ENCODE assay signal across 9 cellular contexts in the genomic region with DNA sequence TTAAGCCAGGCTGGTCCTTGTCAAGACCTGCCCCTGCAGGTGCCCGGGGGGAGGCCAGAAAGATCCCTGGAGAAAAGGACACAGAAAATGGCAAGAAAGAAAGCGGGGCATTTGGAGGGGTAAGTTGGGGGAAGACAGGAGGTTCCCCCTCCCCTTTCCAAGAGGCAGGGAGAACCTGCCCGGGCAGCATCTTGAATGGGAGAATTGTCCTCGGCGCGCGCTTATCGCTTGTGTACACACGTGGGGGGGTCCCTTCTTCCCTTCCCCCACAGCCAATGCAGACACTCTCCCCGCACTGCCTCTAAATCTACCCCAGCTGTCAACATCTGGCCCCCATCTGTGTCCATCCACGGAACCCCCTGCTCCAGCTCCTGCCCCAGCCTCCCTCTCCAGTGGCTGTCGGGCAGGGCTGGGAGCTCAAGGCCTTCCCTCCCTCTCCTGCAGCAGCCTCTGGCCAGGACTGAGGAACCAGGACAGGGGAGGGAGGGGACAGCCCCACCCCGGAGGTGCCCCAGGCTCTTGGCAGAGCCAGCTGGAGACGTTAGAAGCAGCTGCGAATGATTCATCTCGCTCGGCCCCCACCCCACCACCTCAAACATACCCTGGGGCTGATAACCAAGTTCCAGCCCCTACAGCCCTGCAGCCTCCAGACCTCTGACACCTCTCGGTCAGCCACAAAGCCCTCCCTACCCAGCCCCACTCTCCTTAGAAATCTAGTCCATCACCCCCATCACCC. TPM values are rescaled to one million over a fixed set of nuclear protein-coding genes. Genes with fewer than 3 reads are reported as not detected.
DNase-seq lines count a peak whose midpoint lies in the region; ATAC-seq and TF ChIP-seq lines count a peak whose summit lies in the region.
"Had no signal": no experiment of that assay in that cellular context is flagged by ENCODE, and none has a peak within 500 bp of the region (broad histone marks: within the 10 kb centered on the region; RNA-seq: fewer than 3 reads in every experiment).

No MANE protein-coding gene starts in this region.

- intact Hi-C loops in uterus (cut with DNase I; ENCODE audit: low total_unique reads), result no loop called here

- ATAC-seq in activated T-cell treated with anti-CD3 and anti-CD28 coated beads, Interleukin-2, amount 50 U/mL, for 72 hours (replicated peaks in 1 of 2), result no peak

- no peak for TF ChIP-seq CTCF in right atrium auricular region (IDR thresholded peaks at IDR 0.05)
- no peak for TF ChIP-seq CTCF in uterus (IDR thresholded peaks at IDR 0.05)

- H3K4me1 ChIP-seq in right atrium auricular region (peaks cover 0 to 49% of the 10 kb centered on the region in 2 donors), uterus (peaks cover 3 to 15% of the 10 kb centered on the region in 2 donors)

- peaks cover 28% of the 10 kb centered on the region for H3K36me3 ChIP-seq in right atrium auricular region
- H3K36me3 ChIP-seq in uterus, result no peaks in the 10 kb centered on the region

- peaks cover 14% of the 10 kb centered on the region for H3K27me3 Mint-ChIP-seq in activated T-cell treated with anti-CD3 and anti-CD28 coated beads, Interleukin-2, amount 50 U/mL, for 72 hours (ENCODE audit: low read depth)
- H3K27me3 Mint-ChIP-seq: CD4-positive, alpha-beta T cell had no signal

- H3K4me3 ChIP-seq in right atrium auricular region, result no peak overlapping the region
- H3K4me3 ChIP-seq in uterus, result no peak overlapping the region

- H3K27ac Mint-ChIP-seq in activated T-cell treated with anti-CD3 and anti-CD28 coated beads, Interleukin-2, amount 50 U/mL, for 72 hours, result no peak overlapping the region
- H3K27ac Mint-ChIP-seq: CD4-positive, alpha-beta T cell had no signal

- H3K4me3 Mint-ChIP-seq in activated T-cell treated with anti-CD3 and anti-CD28 coated beads, Interleukin-2, amount 50 U/mL, for 72 hours, result no peak overlapping the region
- H3K4me3 Mint-ChIP-seq: CD4-positive, alpha-beta T cell had no signal

- peak overlapping the region; percentile 2 to 21 for H3K27ac ChIP-seq in right atrium auricular region
- H3K27ac ChIP-seq in uterus, result peak overlapping the region; percentile 92 to 93

- H3K36me3 Mint-ChIP-seq in activated T-cell treated with anti-CD3 and anti-CD28 coated beads, Interleukin-2, amount 50 U/mL, for 72 hours (ENCODE audit: insufficient read depth in 2 of 2), result no peaks in the 10 kb centered on the region

- peaks cover 7% of the 10 kb centered on the region for H3K4me1 Mint-ChIP-seq in activated T-cell treated with anti-CD3 and anti-CD28 coated beads, Interleukin-2, amount 50 U/mL, for 72 hours (ENCODE audit: low read depth)

- H3K27me3 ChIP-seq in right atrium auricular region, result no peaks in the 10 kb centered on the region
- no peaks in the 10 kb centered on the region for H3K27me3 ChIP-seq in uterus

- TF ChIP-seq POLR2A in uterus (IDR thresholded peaks at IDR 0.05), result peak in 1 of 2 donors; percentile 40

- H3K9me3 Mint-ChIP-seq in activated T-cell treated with anti-CD3 and anti-CD28 coated beads, Interleukin-2, amount 50 U/mL, for 72 hours, result no peaks in the 10 kb centered on the region
- H3K9me3 Mint-ChIP-seq: CD4-positive, alpha-beta T cell had no signal

- H3K9me3 ChIP-seq in right atrium auricular region (no peaks in the 10 kb centered on the region), uterus (no peaks in the 10 kb centered on the region)

- DNase-seq in SIG-M5 treated with dmso at 0.1 percent for 504 hours (lab: John Stamatoyannopoulos, UW; ENCODE audit: unreplicated experiment), result peak; percentile 62
- DNase-seq in SIG-M5 (lab: John Stamatoyannopoulos, UW), result no peak
- DNase-seq in SW480 (ENCODE audit: low spot score), result peak; percentile 76
- DNase-seq in right atrium auricular region (ENCODE audit: low spot score), result peak; percentile 63
- DNase-seq in uterus, result peak; percentile 75 to 86
- no peak for DNase-seq in iPS-NIHi11 (ENCODE audit: low spot score)
- DNase-seq in activated T-cell treated with anti-CD3 and anti-CD28 coated beads, Interleukin-2, amount 50 U/mL, for 72 hours, result no peak
- DNase-seq in cerebellar nuclear complex (lab: John Stamatoyannopoulos, UW), result no peak
- DNase-seq: CD4-positive, alpha-beta T cell had no signal

RNA-seq across cellular contexts. Expression of gene EPHB4, which starts 25.3 kb away (rescaled TPM):
- 10 to 100 TPM; 25.0 to 64.6 TPM for total RNA-seq in right atrium auricular region
- total RNA-seq in uterus, result 100 to 1,000 TPM in 3 of 4 donors, 10 to 100 TPM in 1; 73.5 to 374 (median 163) TPM
- total RNA-seq in activated T-cell treated with anti-CD3 and anti-CD28 coated beads, Interleukin-2, amount 50 U/mL, for 72 hours, result 1 to 10 TPM; 2.4 to 3.4 TPM

RNA-seq across cellular contexts. Expression of gene SLC12A9, which starts 50.5 kb away (rescaled TPM):
- 1 to 10 TPM; 5.0 to 9.0 TPM for total RNA-seq in right atrium auricular region
- 10 to 100 TPM in 3 of 4 donors, 1 to 10 TPM in 1; 9.0 to 36.9 (median 25.9) TPM for total RNA-seq in uterus
- 10 to 100 TPM; 17.6 to 20.1 TPM for total RNA-seq in activated T-cell treated with anti-CD3 and anti-CD28 coated beads, Interleukin-2, amount 50 U/mL, for 72 hours

Comparison
In these comparisons a context has a peak if more than half of its experiments do, and no peak if none do; other contexts are left out.
1. DNase-seq: peak in SIG-M5 treated with dmso at 0.1 percent for 504 hours (single experiment), SW480 (single experiment), right atrium auricular region (single experiment) and uterus (2 of 2); none in SIG-M5 (single experiment), iPS-NIHi11 (single experiment), activated T-cell treated with anti-CD3 and anti-CD28 coated beads, Interleukin-2, amount 50 U/mL, for 72 hours (0 of 2) and cerebellar nuclear complex (0 of 2).
2. RNA of gene EPHB4, which starts 25.3 kb away (total RNA-seq): 73.5 to 374 TPM in uterus and 25.0 to 64.6 TPM in right atrium auricular region; 2.4 to 3.4 TPM in activated T-cell treated with anti-CD3 and anti-CD28 coated beads, Interleukin-2, amount 50 U/mL, for 72 hours; every median in the first group is over 4 times any median in the second.